ENCODE assay signal across 17 cellular contexts in the genomic region with DNA sequence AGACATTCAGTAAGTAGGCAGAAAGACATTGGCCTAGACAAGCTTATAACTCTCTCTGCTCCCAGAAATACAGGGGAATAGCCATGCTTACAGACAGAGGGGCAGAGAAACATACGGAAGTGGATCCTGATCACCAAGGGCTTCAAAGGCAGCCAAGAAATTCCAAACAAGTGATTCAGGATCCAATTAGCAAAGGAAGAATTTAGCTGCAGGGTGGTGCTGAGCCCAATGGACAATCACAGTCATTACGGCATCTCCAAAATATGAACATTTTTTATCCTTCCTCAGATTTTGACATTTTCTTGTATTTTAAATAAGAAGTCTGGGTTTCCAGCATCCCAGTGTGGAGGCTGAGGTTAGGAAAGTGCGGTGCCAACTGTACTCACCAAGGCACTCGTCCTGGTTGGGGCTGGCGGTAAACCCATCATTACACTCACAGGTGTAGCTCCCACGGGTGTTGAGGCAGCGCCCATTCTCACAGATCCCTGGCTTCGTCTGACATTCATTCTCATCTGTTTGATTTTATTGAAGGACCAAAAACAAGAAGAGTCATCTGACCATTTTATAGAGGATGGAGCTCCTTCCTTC.
DNase-seq lines count a peak whose midpoint lies in the region; ATAC-seq and TF ChIP-seq lines count a peak whose summit lies in the region.
"Had no signal": no experiment of that assay in that cellular context is flagged by ENCODE, and none has a peak within 500 bp of the region (broad histone marks: within the 10 kb centered on the region; RNA-seq: fewer than 3 reads in every experiment).

No MANE protein-coding gene starts in this region.

- no peak for TF ChIP-seq POLR2A in tibial nerve (IDR thresholded peaks at IDR 0.05)

- no peak for ATAC-seq in GM19455 (IDR thresholded peaks at IDR 0.05; ENCODE audit: unreplicated experiment)
- ATAC-seq: activated naive CD4-positive, alpha-beta T cell treated with anti-CD3 and anti-CD28 coated beads, Interleukin-2, amount 50 U/mL, for 72 hours; stimulated activated memory B cell treated with anti-CD40 and anti-IgM and Interleukin-4, amounts not matched to agents 10 μg/mL and 1 μg/mL and 100 μg/mL, for 72 hours; T-helper 17 cell had no signal

- 61 to 64% methylated on average over 8 of the region's 8 CpGs for WGBS in tibial nerve, 2 donors

- H3K4me3 ChIP-seq in adipocyte (ENCODE audit: low read length) (no peak overlapping the region), tibial nerve (no peak overlapping the region), brain microvascular endothelial cell (ENCODE audit: low read depth, low read length) (no peak overlapping the region)
- H3K4me3 ChIP-seq: lung, uterus had no signal

- no peak for TF ChIP-seq EP300 in tibial nerve (IDR thresholded peaks at IDR 0.05)

- peak overlapping the region; percentile 59 for H3K9ac ChIP-seq in adipocyte (ENCODE audit: low read length)

- peak overlapping the region in 2 of 4 donors; percentile 1 to 68 for H3K27ac ChIP-seq in tibial nerve
- no peak overlapping the region for H3K27ac ChIP-seq in brain microvascular endothelial cell

- peaks cover 92% of the 10 kb centered on the region for H3K36me3 ChIP-seq in adipocyte (ENCODE audit: control insufficient read depth, insufficient read depth, low read length, severe bottlenecking)
- peaks cover 0 to 96% (median 0%) of the 10 kb centered on the region in 3 donors for H3K36me3 ChIP-seq in tibial nerve
- peaks cover 93% of the 10 kb centered on the region for H3K36me3 ChIP-seq in brain microvascular endothelial cell (replicated peaks)
- H3K36me3 ChIP-seq: uterus had no signal

- H3K9me3 ChIP-seq in adipocyte (ENCODE audit: control insufficient read depth, low read length) (no peaks in the 10 kb centered on the region), tibial nerve (no peaks in the 10 kb centered on the region)
- H3K9me3 ChIP-seq: uterus had no signal

- H3K27me3 ChIP-seq in adipocyte (replicated peaks; ENCODE audit: control insufficient read depth, insufficient read depth, low read length) (no peaks in the 10 kb centered on the region), tibial nerve (no peaks in the 10 kb centered on the region), brain microvascular endothelial cell (replicated peaks) (no peaks in the 10 kb centered on the region)
- H3K27me3 ChIP-seq: uterus had no signal

- no peak for TF ChIP-seq CTCF in tibial nerve (IDR thresholded peaks at IDR 0.05)
- no peak for TF ChIP-seq CTCF in brain microvascular endothelial cell (IDR thresholded peaks at IDR 0.05; ENCODE audit: low read depth, low read length, missing control alignments)

- peaks cover 44% of the 10 kb centered on the region for H3K4me1 ChIP-seq in adipocyte (ENCODE audit: control insufficient read depth, insufficient read depth, low read length)
- peaks cover 0 to 9% (median 0%) of the 10 kb centered on the region in 4 donors for H3K4me1 ChIP-seq in tibial nerve
- H3K4me1 ChIP-seq: uterus had no signal

- in situ Hi-C loops in brain microvascular endothelial cell (cut with HindIII; ENCODE audit: low pct_ligation_motif_present, low sequenced_read_pairs), result no loop called here

- DNase-seq in A172 (ENCODE audit: low spot score) (peak; percentile 96), HCEC 1CT (peak; percentile 81), adipocyte (ENCODE audit: low read depth) (peak; percentile 91), foreskin melanocyte (peak; percentile 55), tibial nerve (ENCODE audit: low spot score in 2 of 2) (no peak), brain microvascular endothelial cell (no peak), Ammon's horn (ENCODE audit: low spot score) (no peak)
- DNase-seq: activated CD4-positive, alpha-beta T cell treated with anti-CD3 and anti-CD28 coated beads for 1 hour; Kasumi-1; NCI-H187; NCI-H526 treated with DMSO at 0.1 percent for 48 hours; T-helper 17 cell; uterus had no signal

Comparison
In these comparisons a context has a peak if more than half of its experiments do, and no peak if none do; other contexts are left out.
1. DNase-seq: peak in A172 (single experiment), HCEC 1CT (single experiment), adipocyte (single experiment) and foreskin melanocyte (single experiment); none in tibial nerve (0 of 2), brain microvascular endothelial cell (single experiment) and Ammon's horn (single experiment).